In genomic region chr7:43582503-43583423, GRCh38 we compare ENCODE assay signal across 8 cellular contexts. TPM values are rescaled to one million over a fixed set of nuclear protein-coding genes. Genes with fewer than 3 reads are reported as not detected.
DNase-seq lines count a peak whose midpoint lies in the region; ATAC-seq lines count a peak whose summit lies in the region.

Gene STK17A, plus strand, starts transcription at chr7:43583108. Its CDS starts 136 bp downstream, at chr7:43583244.

- H3K9ac ChIP-seq in endocrine pancreas (ENCODE audit: control insufficient read depth, insufficient read depth, low read length) (peak within 1 kb of the TSS; percentile 99), mesendoderm (ENCODE audit: low read length) (peak within 1 kb of the TSS; percentile 84)

- no CpG with 5 or more reads among the region's 83 CpGs for WGBS in mesendoderm (ENCODE audit: extremely low coverage, insufficient coverage, low lambda C conversion rate)

- no peak within 1 kb of the TSS for H2BK15ac ChIP-seq in mesendoderm (replicated peaks; ENCODE audit: low read depth)

- no peak within 1 kb of the TSS for H2AK5ac ChIP-seq in mesendoderm (ENCODE audit: low read length)

- H3K27me3 ChIP-seq in endocrine pancreas (ENCODE audit: control insufficient read depth, insufficient read depth, low read length) (no peaks in the 10 kb centered on the region), mesendoderm (ENCODE audit: insufficient read depth, low read length, poor library complexity) (no peaks in the 10 kb centered on the region)

- peak; percentile 68 for ATAC-seq in GM19467 (IDR thresholded peaks at IDR 0.05; ENCODE audit: unreplicated experiment)

- H4K8ac ChIP-seq in mesendoderm (ENCODE audit: low read depth, low read length) = no peak within 1 kb of the TSS

- peak within 1 kb of the TSS; percentile 54 for H3K4me2 ChIP-seq in mesendoderm (ENCODE audit: low read length)

- H3K9me3 ChIP-seq in endocrine pancreas (ENCODE audit: control insufficient read depth, low read length) = no peaks in the 10 kb centered on the region

- no peak within 1 kb of the TSS for H2BK120ac ChIP-seq in mesendoderm (ENCODE audit: low read depth, low read length)

- peak within 1 kb of the TSS; percentile 54 for H3K18ac ChIP-seq in mesendoderm (ENCODE audit: low read length)

- H3K4me1 ChIP-seq in endocrine pancreas (ENCODE audit: control insufficient read depth, insufficient read depth, low read length) = no peaks in the 10 kb centered on the region
- peaks cover 6% of the 10 kb centered on the region for H3K4me1 ChIP-seq in mesendoderm (ENCODE audit: control insufficient read depth, low read depth, low read length)

- H3K23ac ChIP-seq in mesendoderm (ENCODE audit: low read length) = no peak within 1 kb of the TSS

- peaks cover 8% of the 10 kb centered on the region for H3K79me2 ChIP-seq in mesendoderm (ENCODE audit: control insufficient read depth, insufficient read depth, low read length)

- H3K4ac ChIP-seq in mesendoderm (ENCODE audit: low read depth, low read length) = no peak within 1 kb of the TSS

- H3K36me3 ChIP-seq in endocrine pancreas (ENCODE audit: control insufficient read depth, insufficient read depth, low read length) (no peaks in the 10 kb centered on the region), mesendoderm (ENCODE audit: control insufficient read depth, insufficient read depth, low read length) (no peaks in the 10 kb centered on the region)

- H3K56ac ChIP-seq in mesendoderm (ENCODE audit: low read length) = peak within 1 kb of the TSS; percentile 95

- DNase-seq in COLO668 (lab: John Stamatoyannopoulos, UW; ENCODE audit: unreplicated experiment) (peak; percentile 96), HS-27A (ENCODE audit: low read depth) (peak; percentile 49), mesendoderm (peak; percentile 95)
- peak; percentile 81 for DNase-seq in NK-92 treated with Interleukin-12 subunit alpha and Interleukin-12 subunit beta, amount 100 ng/mL, for 24 hours (lab: John Stamatoyannopoulos, UW)
- DNase-seq in activated CD8-positive, alpha-beta memory T cell treated with anti-CD3 and anti-CD28 coated beads for 4 hours (ENCODE audit: low read depth in 2 of 2) = peak; percentile 89 to 92
- peak; percentile 91 for DNase-seq in stimulated activated CD8-positive, alpha-beta memory T cell treated with anti-CD3 and anti-CD28 coated beads, Interleukin-15, amount 100 ng/mL, for 24 hours (ENCODE audit: low read depth)

- H3K79me1 ChIP-seq in mesendoderm (ENCODE audit: low read length) = peaks cover 4% of the 10 kb centered on the region

- H4K5ac ChIP-seq in mesendoderm (ENCODE audit: low read length) = no peak within 1 kb of the TSS

- H3K4me3 ChIP-seq in endocrine pancreas (ENCODE audit: control insufficient read depth, insufficient read depth, low read length) (peak within 1 kb of the TSS; percentile 89), mesendoderm (ENCODE audit: low read length) (peak within 1 kb of the TSS; percentile 75)

- H3K27ac ChIP-seq in mesendoderm (ENCODE audit: low read depth, low read length) = peak within 1 kb of the TSS; percentile 74

- no peak within 1 kb of the TSS for H2BK5ac ChIP-seq in mesendoderm (ENCODE audit: low read length)

RNA-seq across cellular contexts. Expression of gene STK17A, which starts in this region (rescaled TPM):
- polyA plus RNA-seq in mesendoderm (2013, experiment 1 of 2) = 10.7 TPM
- polyA plus RNA-seq in mesendoderm (2013, experiment 2 of 2) = 10.8 TPM

Comparison
In these comparisons a context has a peak if more than half of its experiments do, and no peak if none do; other contexts are left out.
1. Peak in every context shown above with its lines: DNase-seq, ATAC-seq, H3K4me3 ChIP-seq and H3K27ac ChIP-seq.